ENCODE assay signal across 8 cellular contexts in the genomic region with DNA sequence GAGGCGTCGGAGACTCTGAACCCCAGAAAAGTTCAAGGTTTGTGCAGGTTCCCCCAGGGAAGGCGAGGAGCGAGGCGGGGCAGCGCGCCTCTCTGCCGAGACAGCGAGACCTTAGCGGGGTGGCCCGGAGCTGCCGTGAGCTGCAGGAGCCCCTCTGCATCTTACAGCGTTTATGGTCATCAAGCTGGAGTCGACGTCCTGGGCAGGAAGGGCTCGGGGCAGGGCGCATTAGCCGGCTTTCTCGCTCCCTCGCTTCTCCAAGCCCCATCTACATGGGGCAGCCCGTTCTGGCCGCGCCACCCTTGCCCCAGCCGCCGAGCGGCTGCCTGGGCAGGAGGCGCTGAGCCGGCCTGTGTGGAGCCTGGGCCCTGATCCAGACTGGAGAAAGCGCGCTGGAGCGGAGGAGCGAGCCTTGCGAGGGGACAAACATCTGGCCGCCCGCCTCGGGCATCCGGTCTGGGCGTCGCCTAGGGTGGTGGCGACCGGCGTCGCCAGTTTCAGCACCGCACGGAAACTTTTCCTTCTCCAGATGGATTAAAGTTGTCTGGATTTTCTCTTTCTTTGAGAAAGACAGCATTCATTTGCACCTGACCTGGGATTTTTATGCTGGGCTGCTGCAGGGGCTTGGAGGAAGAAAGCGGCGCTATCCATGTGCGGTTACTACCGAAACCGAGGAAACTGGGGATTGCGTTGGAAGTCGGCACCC. TPM values are rescaled to one million over a fixed set of nuclear protein-coding genes. Genes with fewer than 3 reads are reported as not detected.
DNase-seq lines count a peak whose midpoint lies in the region; ATAC-seq, FAIRE-seq and TF ChIP-seq lines count a peak whose summit lies in the region.

No MANE protein-coding gene starts in this region.

- H3K27ac Mint-ChIP-seq in activated naive CD4-positive, alpha-beta T cell treated with anti-CD3 and anti-CD28 coated beads for 36 hours, result no peak overlapping the region

- H3K4me1 Mint-ChIP-seq in activated naive CD4-positive, alpha-beta T cell treated with anti-CD3 and anti-CD28 coated beads for 36 hours (ENCODE audit: low read depth), result peaks cover 11% of the 10 kb centered on the region

- no peak for FAIRE-seq in keratinocyte (lab: Jason Lieb, UNC)

- no peak for ATAC-seq in HG03521 (IDR thresholded peaks at IDR 0.05; ENCODE audit: unreplicated experiment)

- H3K79me2 ChIP-seq in keratinocyte (ENCODE audit: control insufficient read depth, insufficient read depth, low read length), result no peaks in the 10 kb centered on the region

- H3K27ac ChIP-seq in keratinocyte (ENCODE audit: control insufficient read depth, insufficient read depth, low read length), result no peak overlapping the region

- H3K4me3 Mint-ChIP-seq in activated naive CD4-positive, alpha-beta T cell treated with anti-CD3 and anti-CD28 coated beads for 36 hours, result peak overlapping the region; percentile 47

- peaks cover 17% of the 10 kb centered on the region for H3K4me1 ChIP-seq in adipocyte (ENCODE audit: control insufficient read depth, insufficient read depth, low read length)
- peaks cover 3% of the 10 kb centered on the region for H3K4me1 ChIP-seq in keratinocyte (ENCODE audit: control insufficient read depth, extremely low read depth, insufficient read depth, low read length)

- no peaks in the 10 kb centered on the region for H3K9me3 Mint-ChIP-seq in activated naive CD4-positive, alpha-beta T cell treated with anti-CD3 and anti-CD28 coated beads for 36 hours

- H3K36me3 ChIP-seq in adipocyte (ENCODE audit: control insufficient read depth, insufficient read depth, low read length, severe bottlenecking) (no peaks in the 10 kb centered on the region), keratinocyte (ENCODE audit: control insufficient read depth in 2 of 2, extremely low read depth in 1 of 2, insufficient read depth in 2 of 2, low read length in 2 of 2) (no peaks in the 10 kb centered on the region)

- no peak for DNase-seq in activated naive CD4-positive, alpha-beta T cell treated with anti-CD3 and anti-CD28 coated beads for 36 hours
- DNase-seq in activated naive CD4-positive, alpha-beta T cell (lab: John Stamatoyannopoulos, UW), result no peak
- DNase-seq in adipocyte (ENCODE audit: low read depth) (peak; percentile 56), keratinocyte (ENCODE audit: low read depth, low spot score) (no peak), superior temporal gyrus (ENCODE audit: extremely low spot score) (peak; percentile 39), T-helper 9 cell (no peak), NOMO-1 (lab: John Stamatoyannopoulos, UW; ENCODE audit: unreplicated experiment in 2 of 2) (no peak)

- dilution Hi-C loops in keratinocyte (cut with MboI; ENCODE audit: extremely low pct_ligation_motif_present, low sequenced_read_pairs), result no loop called here

- no peaks in the 10 kb centered on the region for H3K36me3 Mint-ChIP-seq in activated naive CD4-positive, alpha-beta T cell treated with anti-CD3 and anti-CD28 coated beads for 36 hours (ENCODE audit: low read depth)

- no peak for TF ChIP-seq CTCF in keratinocyte (optimal IDR thresholded peaks at IDR 0.05 in 1 of 3, IDR thresholded peaks at IDR 0.05 in 1 of 3, conservative IDR thresholded peaks at IDR 0.05 in 1 of 3; ENCODE audit: extremely low read depth in 1 of 3, insufficient read depth in 2 of 3, low read length in 3 of 3)

- H2AFZ ChIP-seq in keratinocyte (ENCODE audit: control insufficient read depth, low read length), result no peak overlapping the region

- H4K20me1 ChIP-seq in keratinocyte (ENCODE audit: control insufficient read depth, extremely low read depth, insufficient read depth, low read length), result no peaks in the 10 kb centered on the region

- H3K27me3 ChIP-seq in adipocyte (replicated peaks; ENCODE audit: control insufficient read depth, insufficient read depth, low read length) (peaks cover 33% of the 10 kb centered on the region), keratinocyte (ENCODE audit: control insufficient read depth, extremely low read depth, insufficient read depth, low read length) (peaks cover 85% of the 10 kb centered on the region)

- H3K4me2 ChIP-seq in keratinocyte (ENCODE audit: control insufficient read depth, extremely low read depth, insufficient read depth, low read depth, low read length), result peak overlapping the region; percentile 22

- peaks cover 74% of the 10 kb centered on the region for H3K27me3 Mint-ChIP-seq in activated naive CD4-positive, alpha-beta T cell treated with anti-CD3 and anti-CD28 coated beads for 36 hours (ENCODE audit: low read depth)

- H3K9me3 ChIP-seq in adipocyte (ENCODE audit: control insufficient read depth, low read length), result peaks cover 5% of the 10 kb centered on the region
- no peaks in the 10 kb centered on the region for H3K9me3 ChIP-seq in keratinocyte (ENCODE audit: control insufficient read depth, low read depth, low read length)

- H3K9ac ChIP-seq in adipocyte (ENCODE audit: low read length), result no peak overlapping the region
- H3K9ac ChIP-seq in keratinocyte (ENCODE audit: control insufficient read depth, extremely low read depth, insufficient read depth, low read length), result no peak overlapping the region

- CTCF ChIA-PET in activated naive CD4-positive, alpha-beta T cell treated with anti-CD3 and anti-CD28 coated beads for 36 hours (lab: Charles Lee), result no interaction called here

- H3K4me3 ChIP-seq in adipocyte (ENCODE audit: low read length) (peak overlapping the region; percentile 64), keratinocyte (ENCODE audit: control insufficient read depth in 2 of 3, extremely low read depth in 1 of 3, insufficient read depth in 2 of 3, low read depth in 1 of 3, low read length in 3 of 3) (peak overlapping the region in 1 of 3 experiments; percentile 25)

- no peaks in the 10 kb centered on the region for H3K9me1 ChIP-seq in keratinocyte (ENCODE audit: control insufficient read depth, extremely low read depth, insufficient read depth, low read length)

- intact Hi-C loops in activated naive CD4-positive, alpha-beta T cell treated with anti-CD3 and anti-CD28 coated beads for 36 hours (cut with micrococcal nuclease), result loop anchor here (2.0 kb wide), 1 partner anchor 539 kb away; the partner anchor contains the start of gene RAD51D

RNA-seq across cellular contexts. Expression of gene TMEM132E, which starts 0.8 kb away (rescaled TPM):
- not detected for total RNA-seq in activated naive CD4-positive, alpha-beta T cell treated with anti-CD3 and anti-CD28 coated beads for 36 hours
- not detected in 3 replicates for polyA plus RNA-seq in keratinocyte
- polyA plus RNA-seq in keratinocyte (2011; ENCODE audit: low read depth), result not detected
- not detected in 2 replicates for polyA plus RNA-seq in keratinocyte (2011; cell fraction: cytosol; rRNA removed)
- polyA plus RNA-seq in keratinocyte (2011; cell fraction: nucleus; rRNA removed), result not detected in 2 replicates
- polyA plus RNA-seq in keratinocyte (2012; ENCODE audit: low replicate concordance), result not detected in 2 replicates
- polyA minus RNA-seq in keratinocyte, result not detected in 3 replicates
- polyA minus RNA-seq in keratinocyte (2011; cell fraction: cytosol; rRNA and poly(A)+ RNA removed), result not detected
- polyA minus RNA-seq in keratinocyte (2011; cell fraction: nucleus; rRNA and poly(A)+ RNA removed), result not detected in 2 replicates

Comparison
In these comparisons a context has a peak if more than half of its experiments do, and no peak if none do; other contexts are left out.
1. DNase-seq: peak in adipocyte (single experiment) and superior temporal gyrus (single experiment); none in activated naive CD4-positive, alpha-beta T cell treated with anti-CD3 and anti-CD28 coated beads for 36 hours (single experiment), activated naive CD4-positive, alpha-beta T cell (0 of 4), keratinocyte (single experiment), T-helper 9 cell (single experiment) and NOMO-1 (0 of 2).